ENCODE assay signal across 23 cellular contexts in genomic region chr21:45965084-45965826, GRCh38.
"Had no signal": no experiment of that assay in that cellular context is flagged by ENCODE, and none has a peak within 500 bp of the region (broad histone marks: within the 10 kb centered on the region; RNA-seq: fewer than 3 reads in every experiment).

No MANE protein-coding gene starts in this region.

- H3K4me2 ChIP-seq: hepatocyte had no signal

- ATAC-seq: left lung; stimulated activated naive B cell treated with anti-CD40 and anti-IgM and Interleukin-4, amounts not matched to agents 10 μg/mL and 1 μg/mL and 100 μg/mL, for 72 hours; stimulated activated naive CD8-positive, alpha-beta T cell treated with anti-CD3 and anti-CD28 coated beads, Interleukin-15, amount 100 ng/mL, for 72 hours; upper lobe of right lung had no signal

- H3K36me3 ChIP-seq: left lung, right atrium auricular region, spleen, tibial nerve, upper lobe of right lung, vagina had no signal

- H3K9me3 ChIP-seq: right atrium auricular region, testis, upper lobe of right lung, vagina had no signal

- H3K27ac ChIP-seq: left lung, right atrium auricular region, spleen, testis, tibial nerve, upper lobe of right lung, vagina had no signal

- H3K27me3 ChIP-seq: hepatocyte, right atrium auricular region, testis, tibial nerve, vagina had no signal

- H3K79me2 ChIP-seq: hepatocyte had no signal

- H2AFZ ChIP-seq: hepatocyte had no signal

- DNase-seq: cerebellar nuclear complex; dermis blood vessel endothelial cell; endodermal cell; foreskin melanocyte; left lung; mesenchymal stem cell; midbrain; naive B cell; nephron progenitor cell; posterior cingulate gyrus; spleen; stimulated activated CD4-positive, alpha-beta T cell treated with anti-CD3 and anti-CD28 coated beads, Interleukin-15, amount 100 ng/mL, for 24 hours; stimulated activated CD4-positive, alpha-beta T cell treated with anti-CD3 and anti-CD28 coated beads, Interleukin-1b, Interleukin-23, amount 100 ng/mL, for 48 hours; stimulated activated CD4-positive, alpha-beta T cell treated with anti-CD3 and anti-CD28 coated beads, Interleukin-4, amount 100 ng/mL, for 24 hours; stimulated activated naive B cell treated with anti-CD40 and anti-IgM and Interleukin-4, amounts not matched to agents 10 μg/mL and 1 μg/mL and 100 μg/mL, for 72 hours; stimulated activated naive CD8-positive, alpha-beta T cell treated with anti-CD3 and anti-CD28 coated beads, Interleukin-15, amount 100 ng/mL, for 72 hours; testis; upper lobe of right lung had no signal

- H3K4me3 Mint-ChIP-seq: endodermal cell; naive B cell; nephron progenitor cell; stimulated activated naive B cell treated with anti-CD40 and anti-IgM and Interleukin-4, amounts not matched to agents 10 μg/mL and 1 μg/mL and 100 μg/mL, for 72 hours; stimulated activated naive CD8-positive, alpha-beta T cell treated with anti-CD3 and anti-CD28 coated beads, Interleukin-15, amount 100 ng/mL, for 72 hours had no signal

- H3K27ac Mint-ChIP-seq: endodermal cell; naive B cell; nephron progenitor cell; stimulated activated naive B cell treated with anti-CD40 and anti-IgM and Interleukin-4, amounts not matched to agents 10 μg/mL and 1 μg/mL and 100 μg/mL, for 72 hours; stimulated activated naive CD8-positive, alpha-beta T cell treated with anti-CD3 and anti-CD28 coated beads, Interleukin-15, amount 100 ng/mL, for 72 hours had no signal

- H3K4me1 Mint-ChIP-seq: endodermal cell; stimulated activated naive B cell treated with anti-CD40 and anti-IgM and Interleukin-4, amounts not matched to agents 10 μg/mL and 1 μg/mL and 100 μg/mL, for 72 hours; stimulated activated naive CD8-positive, alpha-beta T cell treated with anti-CD3 and anti-CD28 coated beads, Interleukin-15, amount 100 ng/mL, for 72 hours had no signal

- H3K4me3 ChIP-seq: hepatocyte, left lung, lung, right atrium auricular region, spleen, testis, tibial nerve, upper lobe of right lung, vagina had no signal
